Comparison of ENCODE assay signal across 11 cellular contexts in the genomic region with DNA sequence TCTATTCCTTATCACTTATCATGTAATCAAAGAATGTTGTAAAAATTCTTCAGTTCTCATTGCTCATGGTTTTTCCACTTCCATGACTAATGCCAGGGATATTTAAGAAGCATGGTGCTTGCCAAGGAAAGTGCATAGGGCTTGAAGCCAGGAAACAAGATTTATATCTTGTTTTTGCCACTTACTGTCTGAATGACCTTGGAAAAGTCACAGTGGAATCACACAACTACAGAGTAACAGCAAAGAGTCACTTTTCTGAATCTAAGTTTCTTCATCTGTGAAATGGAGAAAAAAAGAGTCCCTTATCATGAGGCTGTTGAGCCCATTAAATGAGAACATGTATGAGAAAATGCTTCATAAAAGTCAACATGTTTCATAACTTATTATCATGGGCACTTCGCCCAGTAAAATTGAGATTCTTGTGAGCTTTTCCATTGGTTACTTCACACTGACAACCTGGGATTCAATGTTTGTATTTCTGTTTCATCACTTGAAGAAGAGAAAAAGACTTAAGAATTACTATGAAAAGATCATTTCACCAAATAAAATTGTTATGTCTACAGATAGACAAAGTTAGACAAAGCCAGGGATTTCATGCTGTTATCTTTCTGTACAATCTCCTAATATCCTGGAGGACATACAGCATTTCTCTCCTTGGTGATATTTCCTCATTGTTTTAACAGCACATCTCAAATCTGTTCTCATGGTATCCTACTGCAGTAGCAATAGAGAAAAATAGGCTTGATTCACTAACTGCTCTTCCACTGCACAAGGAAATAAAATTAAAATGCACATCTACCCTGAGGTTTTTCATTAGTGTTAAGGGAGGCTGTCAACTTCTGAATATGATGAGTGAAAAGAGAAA. TPM values are rescaled to one million over a fixed set of nuclear protein-coding genes. Genes with fewer than 3 reads are reported as not detected.
DNase-seq lines count a peak whose midpoint lies in the region; ATAC-seq and TF ChIP-seq lines count a peak whose summit lies in the region.
"Had no signal": no experiment of that assay in that cellular context is flagged by ENCODE, and none has a peak within 500 bp of the region (broad histone marks: within the 10 kb centered on the region; RNA-seq: fewer than 3 reads in every experiment).

No MANE protein-coding gene starts in this region.

- ATAC-seq in GM21515 (IDR thresholded peaks at IDR 0.05; ENCODE audit: unreplicated experiment) (no peak), HG02623 (IDR thresholded peaks at IDR 0.05; ENCODE audit: unreplicated experiment) (no peak), psoas muscle (no peak), GM18870 (IDR thresholded peaks at IDR 0.05; ENCODE audit: unreplicated experiment) (no peak)
- ATAC-seq: naive thymus-derived CD8-positive, alpha-beta T cell had no signal

- H3K9me3 Mint-ChIP-seq in chondrocyte (ENCODE audit: low read depth): no peaks in the 10 kb centered on the region

- no peaks in the 10 kb centered on the region for H3K4me1 ChIP-seq in psoas muscle
- H3K4me1 ChIP-seq: BLaER1 treated with 17β-estradiol and CSF1 and Interleukin-3, amounts not matched to agents 10 nM and 100 nM had no signal

- no peaks in the 10 kb centered on the region for H3K27me3 Mint-ChIP-seq in chondrocyte (ENCODE audit: low read depth)
- H3K27me3 Mint-ChIP-seq: naive thymus-derived CD8-positive, alpha-beta T cell had no signal

- WGBS in psoas muscle, 3 donors: 77 to 85% (median 81%) methylated on average over 1 of the region's 1 CpG

- no peaks in the 10 kb centered on the region for H3K9me3 ChIP-seq in psoas muscle
- H3K9me3 ChIP-seq: BLaER1 treated with 17β-estradiol and CSF1 and Interleukin-3, amounts not matched to agents 10 nM and 100 nM had no signal

- H3K27ac ChIP-seq in psoas muscle: no peak overlapping the region
- H3K27ac ChIP-seq: BLaER1 treated with 17β-estradiol and CSF1 and Interleukin-3, amounts not matched to agents 10 nM and 100 nM had no signal

- in situ Hi-C loops in ACHN (cut with HindIII; ENCODE audit: low pct_ligation_motif_present, low pct_unique_long_range_greater_than_20kb, low sequenced_read_pairs): no loop called here

- DNase-seq in ACHN (peak; percentile 85), LHCN-M2 (ENCODE audit: low read depth) (peak; percentile 67), chondrocyte (ENCODE audit: low spot score) (no peak), kidney tubule cell (ENCODE audit: low spot score) (peak; percentile 83), psoas muscle (no peak)
- DNase-seq: naive thymus-derived CD8-positive, alpha-beta T cell; substantia nigra had no signal

- no peaks in the 10 kb centered on the region for H3K36me3 ChIP-seq in psoas muscle (ENCODE audit: insufficient read depth in 1 of 2, low read depth in 1 of 2)
- H3K36me3 ChIP-seq: BLaER1 treated with 17β-estradiol and CSF1 and Interleukin-3, amounts not matched to agents 10 nM and 100 nM had no signal

- no peak overlapping the region for H3K4me3 ChIP-seq in psoas muscle
- H3K4me3 ChIP-seq: BLaER1 treated with 17β-estradiol and CSF1 and Interleukin-3, amounts not matched to agents 10 nM and 100 nM had no signal

- intact Hi-C loops in psoas muscle (cut with DNase I): no loop called here

- no peak for TF ChIP-seq CTCF in chondrocyte (IDR thresholded peaks at IDR 0.05)
- TF ChIP-seq CTCF in psoas muscle (IDR thresholded peaks at IDR 0.05): no peak

- peak overlapping the region; percentile 20 for H3K27ac Mint-ChIP-seq in chondrocyte (ENCODE audit: unreplicated experiment)
- H3K27ac Mint-ChIP-seq: naive thymus-derived CD8-positive, alpha-beta T cell had no signal

- no peak overlapping the region for H3K4me3 Mint-ChIP-seq in chondrocyte (ENCODE audit: unreplicated experiment)
- H3K4me3 Mint-ChIP-seq: naive thymus-derived CD8-positive, alpha-beta T cell had no signal

- H3K4me1 Mint-ChIP-seq in chondrocyte (ENCODE audit: low read depth): peaks cover 12% of the 10 kb centered on the region
- H3K4me1 Mint-ChIP-seq: naive thymus-derived CD8-positive, alpha-beta T cell had no signal

- no peaks in the 10 kb centered on the region for H3K36me3 Mint-ChIP-seq in chondrocyte (ENCODE audit: low read depth)
- H3K36me3 Mint-ChIP-seq: naive thymus-derived CD8-positive, alpha-beta T cell had no signal

- H3K27me3 ChIP-seq in psoas muscle (ENCODE audit: insufficient read depth in 3 of 3, low read length in 2 of 3): no peaks in the 10 kb centered on the region
- H3K27me3 ChIP-seq: BLaER1 treated with 17β-estradiol and CSF1 and Interleukin-3, amounts not matched to agents 10 nM and 100 nM had no signal

RNA-seq across cellular contexts. Expression of gene BMP5, which starts 7.6 kb away (rescaled TPM):
- total RNA-seq in LHCN-M2 (2014; rRNA removed) (under 0.01 TPM in 1 of 2 replicates, not detected in the other), chondrocyte (not detected in 3 replicates), psoas muscle (1 to 10 TPM in 3 of 4 donors, under 1 TPM in 1; 0.76 to 3.5 (median 1.2) TPM)
- not detected for polyA plus RNA-seq in LHCN-M2 (2012)
- polyA plus RNA-seq in psoas muscle: 1 to 10 TPM in 2 of 3 donors, under 1 TPM in 1; 0.95 to 1.8 (median 1.7) TPM
- total RNA-seq: naive thymus-derived CD8-positive, alpha-beta T cell had no signal
- polyA plus RNA-seq: naive thymus-derived CD8-positive, alpha-beta T cell had no signal

Comparison
In these comparisons a context has a peak if more than half of its experiments do, and no peak if none do; other contexts are left out.
1. DNase-seq: peak in ACHN (single experiment), LHCN-M2 (single experiment) and kidney tubule cell (single experiment); none in chondrocyte (single experiment) and psoas muscle (0 of 2).